2 cellular contexts compared by ENCODE assay signal in genomic region chr11:132008872-132009271, GRCh38.
TF ChIP-seq lines count a peak whose summit lies in the region.

No MANE protein-coding gene starts in this region.

TF ChIP-seq in SK-N-SH treated with all-trans-retinoic acid at 6 μM for 48 hours, 23 proteins besides CTCF, POLR2A, EP300 and RAD21 (continued from another document):
- TF ChIP-seq POU6F1 (CRISPR knock-in tag; IDR thresholded peaks at IDR 0.05; ENCODE audit: borderline replicate concordance, low read depth) (no peak), GLIS3 (CRISPR knock-in tag; IDR thresholded peaks at IDR 0.05) (no peak), TSHZ2 (CRISPR knock-in tag; IDR thresholded peaks at IDR 0.05) (no peak), ARNTL (CRISPR knock-in tag; IDR thresholded peaks at IDR 0.05; ENCODE audit: borderline replicate concordance, low read depth) (no peak), OSR1 (CRISPR knock-in tag; IDR thresholded peaks at IDR 0.05) (no peak), ESRRG (CRISPR knock-in tag; IDR thresholded peaks at IDR 0.05) (no peak), CSRNP3 (CRISPR knock-in tag; IDR thresholded peaks at IDR 0.05) (no peak), CREB5 (CRISPR knock-in tag; IDR thresholded peaks at IDR 0.05; ENCODE audit: low read depth) (no peak), ZFP3 (CRISPR knock-in tag; IDR thresholded peaks at IDR 0.05) (no peak), ZNF8 (CRISPR knock-in tag; IDR thresholded peaks at IDR 0.05) (no peak)
TF ChIP-seq in SK-N-SH treated with all-trans-retinoic acid at 6 μM for 48 hours: peak in this region for 0.

TF ChIP-seq in SK-N-SH, 30 proteins besides CTCF, POLR2A, EP300 and RAD21:
- no peak for TF ChIP-seq ZBTB33 (IDR thresholded peaks at IDR 0.05; ENCODE audit: borderline replicate concordance, low read depth)
- no peak for TF ChIP-seq FOSL2 (IDR thresholded peaks at IDR 0.05; ENCODE audit: borderline replicate concordance, low read depth)
- no peak for TF ChIP-seq IRF3 (IDR thresholded peaks at IDR 0.05; ENCODE audit: low read depth, low read length)
- no peak for TF ChIP-seq FOXM1 (IDR thresholded peaks at IDR 0.05; ENCODE audit: low read depth)
- TF ChIP-seq USF2 (IDR thresholded peaks at IDR 0.05; ENCODE audit: borderline replicate concordance, low read depth, low read length): no peak
- no peak for TF ChIP-seq TAF1 (IDR thresholded peaks at IDR 0.05; ENCODE audit: borderline replicate concordance, low read depth, low read length)
